33 cellular contexts compared by ENCODE assay signal in genomic region chr20:32162367-32162766, GRCh38.
"Had no signal": no experiment of that assay in that cellular context is flagged by ENCODE, and none has a peak within 500 bp of the region (broad histone marks: within the 10 kb centered on the region; RNA-seq: fewer than 3 reads in every experiment).

No MANE protein-coding gene starts in this region.

- H3K27ac ChIP-seq: SJCRH30, SK-N-MC, VCaP had no signal

- H3K27me3 Mint-ChIP-seq: activated B cell treated with CpG ODN at 0.5 μM for 24 hours; activated CD4-positive, alpha-beta memory T cell treated with anti-CD3 and anti-CD28 coated beads for 36 hours; activated naive CD4-positive, alpha-beta T cell treated with anti-CD3 and anti-CD28 coated beads, Interleukin-2, amount 50 U/mL, for 24 hours; activated naive CD8-positive, alpha-beta T cell treated with anti-CD3 and anti-CD28 coated beads, Interleukin-2, amount 50 U/mL, for 24 hours; activated T-helper 17 cell treated with anti-CD3 and anti-CD28 coated beads, Interleukin-2, amount 50 U/mL, for 72 hours; brain; T-cell had no signal

- H3K4me3 Mint-ChIP-seq: activated B cell treated with CpG ODN at 0.5 μM for 24 hours; activated CD4-positive, alpha-beta memory T cell treated with anti-CD3 and anti-CD28 coated beads for 36 hours; activated naive CD4-positive, alpha-beta T cell treated with anti-CD3 and anti-CD28 coated beads, Interleukin-2, amount 50 U/mL, for 24 hours; activated naive CD8-positive, alpha-beta T cell treated with anti-CD3 and anti-CD28 coated beads, Interleukin-2, amount 50 U/mL, for 24 hours; activated T-helper 17 cell treated with anti-CD3 and anti-CD28 coated beads, Interleukin-2, amount 50 U/mL, for 72 hours; brain; T-cell had no signal

- H3K4me1 ChIP-seq: SJCRH30 had no signal

- H3K9me3 Mint-ChIP-seq: activated B cell treated with CpG ODN at 0.5 μM for 24 hours; activated CD4-positive, alpha-beta memory T cell treated with anti-CD3 and anti-CD28 coated beads for 36 hours; activated naive CD4-positive, alpha-beta T cell treated with anti-CD3 and anti-CD28 coated beads, Interleukin-2, amount 50 U/mL, for 24 hours; activated naive CD8-positive, alpha-beta T cell treated with anti-CD3 and anti-CD28 coated beads, Interleukin-2, amount 50 U/mL, for 24 hours; activated T-helper 17 cell treated with anti-CD3 and anti-CD28 coated beads, Interleukin-2, amount 50 U/mL, for 72 hours; brain; T-cell had no signal

- H3K27me3 ChIP-seq: SJCRH30 had no signal

- DNase-seq: activated B cell treated with CpG ODN at 0.5 μM for 24 hours; activated CD4-positive, alpha-beta memory T cell treated with anti-CD3 and anti-CD28 coated beads for 36 hours; activated CD4-positive, alpha-beta T cell treated with anti-CD3 and anti-CD28 coated beads for 4 hours; activated CD4-positive, alpha-beta T cell treated with anti-CD3 and anti-CD28 coated beads, Interleukin-2, amount 50 U/mL, for 1 hour; activated CD4-positive, CD25-positive, alpha-beta regulatory T cell treated with anti-CD3 and anti-CD28 coated beads, Interleukin-2, amount 50 U/mL, for 72 hours; activated CD8-positive, alpha-beta memory T cell treated with anti-CD3 and anti-CD28 coated beads, Interleukin-2, amount 50 U/mL, for 4 hours; activated effector memory CD4-positive, alpha-beta T cell treated with anti-CD3 and anti-CD28 coated beads, Interleukin-2, amount 50 U/mL, for 16 hours; activated naive CD4-positive, alpha-beta T cell treated with Interleukin-2 at 50 U/mL for 16 hours; activated naive CD8-positive, alpha-beta T cell treated with anti-CD3 and anti-CD28 coated beads, Interleukin-2, amount 50 U/mL, for 24 hours; activated T-cell treated with anti-CD3 and anti-CD28 coated beads, Interleukin-2, amount 50 U/mL, for 48 hours; anterior cingulate cortex; caudate nucleus; cerebellar nuclear complex; NCI-H1105; NCI-H1417 treated with DMSO at 0.1 percent for 48 hours; NCI-H187 treated with DMSO at 0.1 percent for 48 hours; NCI-H2081 treated with DMSO at 0.1 percent for 48 hours; NCI-H226; NCI-H446 treated with DMSO at 0.1 percent for 48 hours; NCI-H524; NCI-H69; NCI-H82; SHP77; SJCRH30; T-cell; T-helper 2 cell; T-helper 9 cell had no signal

- H3K4me1 Mint-ChIP-seq: activated B cell treated with CpG ODN at 0.5 μM for 24 hours; activated naive CD4-positive, alpha-beta T cell treated with anti-CD3 and anti-CD28 coated beads, Interleukin-2, amount 50 U/mL, for 24 hours; brain; T-cell had no signal

- H3K9me3 ChIP-seq: SJCRH30 had no signal

- H3K4me3 ChIP-seq: K562, SJCRH30, SK-N-MC had no signal

- H3K27ac Mint-ChIP-seq: activated B cell treated with CpG ODN at 0.5 μM for 24 hours; activated CD4-positive, alpha-beta memory T cell treated with anti-CD3 and anti-CD28 coated beads for 36 hours; activated naive CD4-positive, alpha-beta T cell treated with anti-CD3 and anti-CD28 coated beads, Interleukin-2, amount 50 U/mL, for 24 hours; activated naive CD8-positive, alpha-beta T cell treated with anti-CD3 and anti-CD28 coated beads, Interleukin-2, amount 50 U/mL, for 24 hours; activated T-helper 17 cell treated with anti-CD3 and anti-CD28 coated beads, Interleukin-2, amount 50 U/mL, for 72 hours; T-cell had no signal
